27 cellular contexts compared by ENCODE assay signal in genomic region chr5:24635217-24635616, GRCh38.
"Had no signal": no experiment of that assay in that cellular context is flagged by ENCODE, and none has a peak within 500 bp of the region (broad histone marks: within the 10 kb centered on the region; RNA-seq: fewer than 3 reads in every experiment).

No MANE protein-coding gene starts in this region.

- H3K27ac ChIP-seq: KMS-11, PC-9, RWPE1, SJCRH30, SK-N-MC had no signal

- H3K27ac Mint-ChIP-seq: activated CD4-positive, alpha-beta T cell treated with anti-CD3 and anti-CD28 coated beads, Interleukin-2, amount 10 ng/mL, durations not matched to agents 24 days and 14 days; activated CD8-positive, alpha-beta T cell treated with anti-CD3 and anti-CD28 coated beads, Interleukin-2, amount 10 ng/mL, durations not matched to agents 7 days and 5 days; activated naive CD4-positive, alpha-beta T cell treated with anti-CD3 and anti-CD28 coated beads, Interleukin-2, amount 10 ng/mL, durations not matched to agents 7 days and 5 days; activated naive CD8-positive, alpha-beta T cell; activated naive CD8-positive, alpha-beta T cell treated with anti-CD3 and anti-CD28 coated beads, Interleukin-2, amount 50 U/mL, for 24 hours; activated T-cell treated with anti-CD3 and anti-CD28 coated beads, Interleukin-2, amount 50 U/mL, for 24 hours; brain; T-helper 1 cell treated with Interleukin-12 subunit alpha and Interleukin-12 subunit beta and Interleukin-4 antibody, amounts not matched to agents 30 μg/mL and 1 μg/mL, for 36 hours; T-helper 2 cell treated with Interferon-gamma antibody and Interleukin-4, amounts not matched to agents 5 μg/mL and 100 μg/mL, for 36 hours had no signal

- H3K36me3 Mint-ChIP-seq: activated naive CD4-positive, alpha-beta T cell treated with anti-CD3 and anti-CD28 coated beads, Interleukin-2, amount 10 ng/mL, durations not matched to agents 7 days and 5 days; activated naive CD8-positive, alpha-beta T cell had no signal

- DNase-seq: activated CD4-positive, alpha-beta T cell treated with anti-CD3 and anti-CD28 coated beads, Interleukin-2, amount 10 ng/mL, durations not matched to agents 24 days and 14 days; activated CD4-positive, alpha-beta T cell treated with anti-CD3 and anti-CD28 coated beads, Interleukin-2, amount 50 U/mL, for 4 hours; activated CD8-positive, alpha-beta T cell treated with anti-CD3 and anti-CD28 coated beads, Interleukin-2, amount 10 ng/mL, durations not matched to agents 7 days and 5 days; activated naive CD4-positive, alpha-beta T cell treated with anti-CD3 and anti-CD28 coated beads, Interleukin-2, amount 10 ng/mL, durations not matched to agents 7 days and 5 days; activated naive CD8-positive, alpha-beta T cell treated with anti-CD3 and anti-CD28 coated beads, Interleukin-2, amount 50 U/mL, for 24 hours; activated T-cell treated with anti-CD3 and anti-CD28 coated beads, Interleukin-2, amount 50 U/mL, for 24 hours; anterior cingulate cortex; caudate nucleus; NCI-H1092 treated with DMSO at 0.1 percent for 48 hours; NCI-H1417; NCI-H1694; NCI-H1930; NCI-H2081 treated with DMSO at 0.1 percent for 48 hours; NCI-H2171; NCI-H510A; NCI-H526; NCI-H748 treated with DMSO at 0.1 percent for 48 hours; PC-9; SJCRH30 had no signal

- H3K27me3 ChIP-seq: SJCRH30 had no signal

- H3K9me3 ChIP-seq: SJCRH30 had no signal

- H3K4me1 Mint-ChIP-seq: activated CD4-positive, alpha-beta T cell treated with anti-CD3 and anti-CD28 coated beads, Interleukin-2, amount 10 ng/mL, durations not matched to agents 24 days and 14 days; activated naive CD4-positive, alpha-beta T cell treated with anti-CD3 and anti-CD28 coated beads, Interleukin-2, amount 10 ng/mL, durations not matched to agents 7 days and 5 days; activated naive CD8-positive, alpha-beta T cell treated with anti-CD3 and anti-CD28 coated beads, Interleukin-2, amount 50 U/mL, for 24 hours had no signal

- H3K4me3 Mint-ChIP-seq: activated CD4-positive, alpha-beta T cell treated with anti-CD3 and anti-CD28 coated beads, Interleukin-2, amount 10 ng/mL, durations not matched to agents 24 days and 14 days; activated CD8-positive, alpha-beta T cell treated with anti-CD3 and anti-CD28 coated beads, Interleukin-2, amount 10 ng/mL, durations not matched to agents 7 days and 5 days; activated naive CD4-positive, alpha-beta T cell treated with anti-CD3 and anti-CD28 coated beads, Interleukin-2, amount 10 ng/mL, durations not matched to agents 7 days and 5 days; activated naive CD8-positive, alpha-beta T cell; activated naive CD8-positive, alpha-beta T cell treated with anti-CD3 and anti-CD28 coated beads, Interleukin-2, amount 50 U/mL, for 24 hours; activated T-cell treated with anti-CD3 and anti-CD28 coated beads, Interleukin-2, amount 50 U/mL, for 24 hours; T-helper 1 cell treated with Interleukin-12 subunit alpha and Interleukin-12 subunit beta and Interleukin-4 antibody, amounts not matched to agents 30 μg/mL and 1 μg/mL, for 36 hours; T-helper 2 cell treated with Interferon-gamma antibody and Interleukin-4, amounts not matched to agents 5 μg/mL and 100 μg/mL, for 36 hours had no signal

- H3K9me3 Mint-ChIP-seq: activated CD4-positive, alpha-beta T cell treated with anti-CD3 and anti-CD28 coated beads, Interleukin-2, amount 10 ng/mL, durations not matched to agents 24 days and 14 days; activated naive CD4-positive, alpha-beta T cell treated with anti-CD3 and anti-CD28 coated beads, Interleukin-2, amount 10 ng/mL, durations not matched to agents 7 days and 5 days; activated naive CD8-positive, alpha-beta T cell treated with anti-CD3 and anti-CD28 coated beads, Interleukin-2, amount 50 U/mL, for 24 hours; activated T-cell treated with anti-CD3 and anti-CD28 coated beads, Interleukin-2, amount 50 U/mL, for 24 hours; brain; T-helper 1 cell treated with Interleukin-12 subunit alpha and Interleukin-12 subunit beta and Interleukin-4 antibody, amounts not matched to agents 30 μg/mL and 1 μg/mL, for 36 hours; T-helper 2 cell treated with Interferon-gamma antibody and Interleukin-4, amounts not matched to agents 5 μg/mL and 100 μg/mL, for 36 hours had no signal

- H3K4me1 ChIP-seq: SJCRH30 had no signal

- H3K27me3 Mint-ChIP-seq: activated CD4-positive, alpha-beta T cell treated with anti-CD3 and anti-CD28 coated beads, Interleukin-2, amount 10 ng/mL, durations not matched to agents 24 days and 14 days; activated naive CD4-positive, alpha-beta T cell treated with anti-CD3 and anti-CD28 coated beads, Interleukin-2, amount 10 ng/mL, durations not matched to agents 7 days and 5 days; activated naive CD8-positive, alpha-beta T cell; activated naive CD8-positive, alpha-beta T cell treated with anti-CD3 and anti-CD28 coated beads, Interleukin-2, amount 50 U/mL, for 24 hours; activated T-cell treated with anti-CD3 and anti-CD28 coated beads, Interleukin-2, amount 50 U/mL, for 24 hours had no signal

- H3K9ac ChIP-seq: KMS-11 had no signal

- ATAC-seq: activated CD8-positive, alpha-beta T cell treated with anti-CD3 and anti-CD28 coated beads, Interleukin-2, amount 10 ng/mL, durations not matched to agents 7 days and 5 days; activated naive CD8-positive, alpha-beta T cell treated with anti-CD3 and anti-CD28 coated beads, Interleukin-2, amount 50 U/mL, for 24 hours; Right ventricle myocardium inferior had no signal

- H2AFZ ChIP-seq: PC-9 had no signal

- H3K4me3 ChIP-seq: PC-9, SJCRH30, SK-N-MC had no signal

- H3K4me2 ChIP-seq: KMS-11, PC-9 had no signal

- H3K36me3 ChIP-seq: SJCRH30 had no signal
